Comparison of ENCODE assay signal across 8 cellular contexts in genomic region chr2:232230557-232230956, GRCh38.
DNase-seq lines count a peak whose midpoint lies in the region; ATAC-seq, FAIRE-seq and TF ChIP-seq lines count a peak whose summit lies in the region.

No MANE protein-coding gene starts in this region.

- H3K27me3 Mint-ChIP-seq in activated CD4-positive, alpha-beta memory T cell treated with anti-CD3 and anti-CD28 coated beads, Interleukin-2, amount 10 ng/mL, durations not matched to agents 7 days and 5 days = no peaks in the 10 kb centered on the region

- H3K9me3 Mint-ChIP-seq in activated CD4-positive, alpha-beta memory T cell treated with anti-CD3 and anti-CD28 coated beads, Interleukin-2, amount 10 ng/mL, durations not matched to agents 7 days and 5 days = no peaks in the 10 kb centered on the region

- DNase-seq in D721Med (ENCODE audit: insufficient read length, low spot score) (no peak), HFF-Myc (ENCODE audit: extremely low read depth, low read depth) (no peak), kidney tubule cell (ENCODE audit: low spot score) (peak; percentile 44), HuH-7.5 (ENCODE audit: low spot score) (no peak), NCI-H2029 (lab: John Stamatoyannopoulos, UW) (no peak), posterior vena cava (ENCODE audit: low spot score) (no peak)
- DNase-seq in activated CD4-positive, alpha-beta memory T cell treated with anti-CD3 and anti-CD28 coated beads, Interleukin-2, amount 10 ng/mL, durations not matched to agents 7 days and 5 days = peak; percentile 35

- H3K4me3 Mint-ChIP-seq in activated CD4-positive, alpha-beta memory T cell treated with anti-CD3 and anti-CD28 coated beads, Interleukin-2, amount 10 ng/mL, durations not matched to agents 7 days and 5 days = no peak overlapping the region

- peak; percentile 8 for TF ChIP-seq CTCF in D721Med (IDR thresholded peaks at IDR 0.05; ENCODE audit: insufficient read depth, missing control alignments)
- peak; percentile 24 for TF ChIP-seq CTCF in HFF-Myc (IDR thresholded peaks at IDR 0.05; ENCODE audit: low read depth, low read length, missing control alignments)

- POLR2A ChIA-PET in activated CD4-positive, alpha-beta memory T cell treated with anti-CD3 and anti-CD28 coated beads, Interleukin-2, amount 10 ng/mL, durations not matched to agents 7 days and 5 days (lab: Charles Lee) = no interaction called here

- no peak overlapping the region for H3K4me3 ChIP-seq in HFF-Myc (replicated peaks; ENCODE audit: low read depth, low read length)

- FAIRE-seq in D721Med (lab: Jason Lieb, UNC) = no peak

- CTCF ChIA-PET in activated CD4-positive, alpha-beta memory T cell treated with anti-CD3 and anti-CD28 coated beads, Interleukin-2, amount 10 ng/mL, durations not matched to agents 7 days and 5 days (lab: Charles Lee) = interaction anchor here (1.0 to 1.2 kb wide), 4 partner anchors 9 to 269 kb away, joined by 3 to 4 read pairs (median 4); partner anchors contain the start of gene DIS3L2

- intact Hi-C loops in posterior vena cava (cut with DNase I) = no loop called here

- H3K27ac Mint-ChIP-seq in activated CD4-positive, alpha-beta memory T cell treated with anti-CD3 and anti-CD28 coated beads, Interleukin-2, amount 10 ng/mL, durations not matched to agents 7 days and 5 days = no peak overlapping the region

- no peaks in the 10 kb centered on the region for H3K36me3 Mint-ChIP-seq in activated CD4-positive, alpha-beta memory T cell treated with anti-CD3 and anti-CD28 coated beads, Interleukin-2, amount 10 ng/mL, durations not matched to agents 7 days and 5 days (ENCODE audit: low read depth)

- no peak for ATAC-seq in GM21786 (IDR thresholded peaks at IDR 0.05; ENCODE audit: unreplicated experiment)

- peaks cover 12% of the 10 kb centered on the region for H3K4me1 Mint-ChIP-seq in activated CD4-positive, alpha-beta memory T cell treated with anti-CD3 and anti-CD28 coated beads, Interleukin-2, amount 10 ng/mL, durations not matched to agents 7 days and 5 days

Comparison
In these comparisons a context has a peak if more than half of its experiments do, and no peak if none do; other contexts are left out.
1. DNase-seq: peak in activated CD4-positive, alpha-beta memory T cell treated with anti-CD3 and anti-CD28 coated beads, Interleukin-2, amount 10 ng/mL, durations not matched to agents 7 days and 5 days (single experiment) and kidney tubule cell (single experiment); none in D721Med (single experiment), HFF-Myc (single experiment), HuH-7.5 (single experiment), NCI-H2029 (single experiment) and posterior vena cava (single experiment).